Comparison of ENCODE assay signal across 25 cellular contexts in the genomic region with DNA sequence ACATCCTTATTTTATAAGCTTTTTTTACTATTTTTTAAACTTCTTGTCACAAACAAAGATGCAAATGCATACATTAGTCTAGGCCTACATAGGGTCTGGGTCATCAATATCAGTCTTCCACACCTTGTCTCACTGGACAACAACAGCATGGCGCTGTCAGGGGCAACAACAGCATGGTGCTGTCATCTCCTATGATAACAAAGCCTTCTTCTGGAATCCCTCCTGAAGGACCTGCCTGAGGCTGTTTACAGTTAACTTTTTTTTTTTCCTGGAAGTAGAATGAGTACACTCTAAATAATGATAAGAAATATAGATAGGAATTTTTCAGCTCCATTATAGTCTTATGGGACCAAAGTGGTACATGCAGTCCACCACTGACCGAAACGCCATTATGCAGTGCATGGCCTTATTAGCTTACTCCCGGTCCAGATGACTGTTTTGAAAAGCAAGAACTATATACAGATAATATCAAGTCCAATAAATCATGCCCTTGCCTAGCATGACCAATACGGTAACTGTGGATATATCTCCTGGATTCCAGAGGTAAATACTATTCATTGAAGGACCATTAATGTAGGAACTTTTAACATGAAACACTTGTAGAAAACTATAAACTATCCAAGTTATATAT.
"Had no signal": no experiment of that assay in that cellular context is flagged by ENCODE, and none has a peak within 500 bp of the region (broad histone marks: within the 10 kb centered on the region; RNA-seq: fewer than 3 reads in every experiment).

No MANE protein-coding gene starts in this region.

- H3K4me3 ChIP-seq: breast epithelium, pancreas, prostate gland, skin epidermis, vagina had no signal

- H3K27me3 ChIP-seq: breast epithelium, pancreas, vagina had no signal

- H3K4me1 ChIP-seq: breast epithelium, pancreas, prostate gland had no signal

- H3K9me3 ChIP-seq: breast epithelium, pancreas, prostate gland, vagina had no signal

- H3K36me3 ChIP-seq: breast epithelium, pancreas, prostate gland, vagina had no signal

- H3K27ac ChIP-seq: breast epithelium, pancreas, prostate gland, skin epidermis, vagina had no signal

- DNase-seq: activated CD8-positive, alpha-beta memory T cell treated with anti-CD3 and anti-CD28 coated beads, Interleukin-2, amount 10 ng/mL, durations not matched to agents 7 days and 5 days; activated CD8-positive, alpha-beta T cell treated with anti-CD3 and anti-CD28 coated beads, Interleukin-2, amount 10 ng/mL, durations not matched to agents 7 days and 5 days; activated naive CD8-positive, alpha-beta T cell treated with anti-CD3 and anti-CD28 coated beads, Interleukin-2, amount 50 U/mL, for 24 hours; activated T-cell treated with anti-CD3 and anti-CD28 coated beads, Interleukin-2, amount 50 U/mL, for 48 hours; amygdala; central memory CD4-positive, alpha-beta T cell; foreskin fibroblast; head of caudate nucleus; hippocampal formation; left cardiac atrium; left ventricle myocardium superior; naive thymus-derived CD8-positive, alpha-beta T cell; nucleus accumbens; pancreas; retina; stimulated activated CD4-positive, alpha-beta T cell treated with anti-CD3 and anti-CD28 coated beads, Interleukin-1b, Interleukin-23, amount 100 ng/mL, for 48 hours; stimulated activated CD4-positive, alpha-beta T cell treated with anti-CD3 and anti-CD28 coated beads, Interleukin-4, amount 100 ng/mL, for 4 hours; stimulated activated CD8-positive, alpha-beta memory T cell treated with anti-CD3 and anti-CD28 coated beads, Interleukin-4, amount 100 ng/mL, for 48 hours; stimulated activated naive CD8-positive, alpha-beta T cell treated with anti-CD3 and anti-CD28 coated beads, Interleukin-15, amount 100 ng/mL, for 72 hours; substantia nigra; T-helper 9 cell had no signal
